Comparison of ENCODE assay signal across 36 cellular contexts in genomic region chr3:132003685-132004084, GRCh38. TPM values are rescaled to one million over a fixed set of nuclear protein-coding genes. Genes with fewer than 3 reads are reported as not detected.
"Had no signal": no experiment of that assay in that cellular context is flagged by ENCODE, and none has a peak within 500 bp of the region (broad histone marks: within the 10 kb centered on the region; RNA-seq: fewer than 3 reads in every experiment).

No MANE protein-coding gene starts in this region.

- H3K9me3 ChIP-seq: adrenal gland, body of pancreas, breast epithelium had no signal

- ATAC-seq: activated CD8-positive, alpha-beta T cell treated with anti-CD3 and anti-CD28 coated beads for 36 hours; activated naive CD4-positive, alpha-beta T cell treated with anti-CD3 and anti-CD28 coated beads, Interleukin-2, amount 50 U/mL, for 72 hours; activated T-cell treated with anti-CD3 and anti-CD28 coated beads, Interleukin-2, amount 50 U/mL, for 4 hours; activated T-cell treated with anti-CD3 and anti-CD28 coated beads, Interleukin-2, amount 50 U/mL, for 72 hours; activated T-helper 17 cell treated with anti-CD3 and anti-CD28 coated beads, Interleukin-2, amount 50 U/mL, for 72 hours; body of pancreas had no signal

- H3K36me3 ChIP-seq: adrenal gland, brain microvascular endothelial cell, breast epithelium had no signal

- H3K27me3 ChIP-seq: adrenal gland, body of pancreas, brain microvascular endothelial cell, breast epithelium had no signal

- H3K27ac ChIP-seq: adrenal gland, body of pancreas, brain microvascular endothelial cell, breast epithelium, VCaP had no signal

- DNase-seq: activated B cell treated with CpG ODN at 0.5 μM for 24 hours; activated CD4-positive, alpha-beta memory T cell treated with anti-CD3 and anti-CD28 coated beads for 36 hours; activated CD4-positive, alpha-beta T cell treated with anti-CD3 and anti-CD28 coated beads for 4 hours; activated CD4-positive, alpha-beta T cell treated with anti-CD3 and anti-CD28 coated beads, Interleukin-2, amount 10 ng/mL, durations not matched to agents 24 days and 14 days; activated CD4-positive, alpha-beta T cell treated with anti-CD3 and anti-CD28 coated beads, Interleukin-2, amount 50 U/mL, for 1 hour; activated CD4-positive, alpha-beta T cell treated with anti-CD3 and anti-CD28 coated beads, Interleukin-2, amount 50 U/mL, for 4 hours; activated CD4-positive, CD25-positive, alpha-beta regulatory T cell treated with anti-CD3 and anti-CD28 coated beads, Interleukin-2, amount 50 U/mL, for 72 hours; activated CD8-positive, alpha-beta memory T cell treated with anti-CD3 and anti-CD28 coated beads, Interleukin-2, amount 50 U/mL, for 4 hours; activated CD8-positive, alpha-beta T cell treated with anti-CD3 and anti-CD28 coated beads for 36 hours; activated effector memory CD4-positive, alpha-beta T cell treated with anti-CD3 and anti-CD28 coated beads, Interleukin-2, amount 50 U/mL, for 16 hours; activated gamma-delta T cell treated with Interleukin-2 at 50 U/mL for 16 hours; activated naive CD4-positive, alpha-beta T cell; activated naive CD4-positive, alpha-beta T cell treated with anti-CD3 and anti-CD28 coated beads for 36 hours; activated naive CD4-positive, alpha-beta T cell treated with anti-CD3 and anti-CD28 coated beads, Interleukin-2, amount 50 U/mL, for 16 hours; activated naive CD8-positive, alpha-beta T cell treated with anti-CD3 and anti-CD28 coated beads for 36 hours; activated T-cell treated with anti-CD3 and anti-CD28 coated beads for 4 hours; activated T-cell treated with anti-CD3 and anti-CD28 coated beads, Interleukin-2, amount 50 U/mL, for 1 hour; activated T-cell treated with anti-CD3 and anti-CD28 coated beads, Interleukin-2, amount 50 U/mL, for 4 hours; activated T-cell treated with anti-CD3 and anti-CD28 coated beads, Interleukin-2, amount 50 U/mL, for 72 hours; adrenal gland; amniotic stem cell; aorta; body of pancreas; brain microvascular endothelial cell; central memory CD4-positive, alpha-beta T cell; T-helper 2 cell; T-helper 9 cell had no signal

- H3K4me3 ChIP-seq: adrenal gland, body of pancreas, breast epithelium had no signal

- H3K4me1 ChIP-seq: adrenal gland, body of pancreas, breast epithelium had no signal

- FAIRE-seq: astrocyte, colon, TTC549 had no signal

RNA-seq across cellular contexts. Expression of gene CPNE4, which starts 31.1 kb away (rescaled TPM):
- total RNA-seq: activated B cell treated with CpG ODN at 0.5 μM for 24 hours; activated CD4-positive, alpha-beta memory T cell treated with anti-CD3 and anti-CD28 coated beads for 36 hours; activated CD4-positive, alpha-beta T cell treated with anti-CD3 and anti-CD28 coated beads, Interleukin-2, amount 10 ng/mL, durations not matched to agents 24 days and 14 days; activated CD8-positive, alpha-beta memory T cell treated with anti-CD3 and anti-CD28 coated beads for 36 hours; activated CD8-positive, alpha-beta T cell treated with anti-CD3 and anti-CD28 coated beads for 36 hours; activated naive CD4-positive, alpha-beta T cell treated with anti-CD3 and anti-CD28 coated beads for 36 hours; activated naive CD8-positive, alpha-beta T cell treated with anti-CD3 and anti-CD28 coated beads for 36 hours; activated T-cell treated with anti-CD3 and anti-CD28 coated beads, Interleukin-2, amount 50 U/mL, for 4 hours; activated T-helper 1 cell treated with anti-CD3 and anti-CD28 coated beads, Interleukin-12 subunit alpha, Interleukin-12 subunit beta, Interleukin-2, Interleukin-4 antibody, amounts not matched to agents 30 ng/mL and 10 ng/mL and 1 ng/mL, durations not matched to agents 14 hours and 24 hours and 36 hours; activated T-helper 17 cell treated with anti-CD3 and anti-CD28 coated beads, Interleukin-2, amount 50 U/mL, for 72 hours; body of pancreas had no signal
